Comparison of ENCODE assay signal across 19 cellular contexts in genomic region chr9:94927762-94928158, GRCh38.
DNase-seq lines count a peak whose midpoint lies in the region; ATAC-seq, FAIRE-seq and TF ChIP-seq lines count a peak whose summit lies in the region.
"Had no signal": no experiment of that assay in that cellular context is flagged by ENCODE, and none has a peak within 500 bp of the region (broad histone marks: within the 10 kb centered on the region; RNA-seq: fewer than 3 reads in every experiment).

No MANE protein-coding gene starts in this region.

- H2BK5ac ChIP-seq in IMR-90 (ENCODE audit: low read depth, low read length, poor library complexity, severe bottlenecking) (peak overlapping the region; percentile 49), H1 (ENCODE audit: low read depth, low read length) (no peak overlapping the region)

- 0 out of 2 replicates have a peak overlapping the region, but pooled peaks have one; percentile 21 for H2BK20ac ChIP-seq in IMR-90 (ENCODE audit: low read depth, low read length)
- no peak overlapping the region for H2BK20ac ChIP-seq in H1 (ENCODE audit: low read length)

- no peak overlapping the region for H3K4me2 ChIP-seq in A549
- no peak overlapping the region for H3K4me2 ChIP-seq in IMR-90 (ENCODE audit: low read depth, low read length)
- H3K4me2 ChIP-seq in H1 (ENCODE audit: insufficient read depth in 1 of 2, low read depth in 2 of 2, low read length in 2 of 2) = no peak overlapping the region

- no peak overlapping the region for H2BK12ac ChIP-seq in H1 (ENCODE audit: low read depth, low read length)

- peak overlapping the region; percentile 77 for H3K27ac Mint-ChIP-seq in neural crest cell (ENCODE audit: unreplicated experiment)

- H3K79me1 ChIP-seq in IMR-90 (ENCODE audit: low read depth in 1 of 2, low read length in 2 of 2) (peaks cover 18 to 43% of the 10 kb centered on the region in 2 experiments), H1 (ENCODE audit: low read depth, low read length) (no peaks in the 10 kb centered on the region)

- peak overlapping the region; percentile 53 for H2AK9ac ChIP-seq in IMR-90 (replicated peaks; ENCODE audit: low read depth, low read length, poor library complexity)

- H4K91ac ChIP-seq in IMR-90 (ENCODE audit: insufficient read depth, low read depth, low read length) (peak overlapping the region; percentile 70), H1 (replicated peaks; ENCODE audit: insufficient read length, low read length) (no peak overlapping the region)

- no peak for ATAC-seq in A549
- no peak for ATAC-seq in IMR-90 (ENCODE audit: low read depth)
- no peak for ATAC-seq in HG02970 (IDR thresholded peaks at IDR 0.05; ENCODE audit: low FRiP score, unreplicated experiment)
- ATAC-seq in GM19397 (IDR thresholded peaks at IDR 0.05; ENCODE audit: unreplicated experiment) = no peak
- ATAC-seq: stimulated activated naive CD8-positive, alpha-beta T cell treated with anti-CD3 and anti-CD28 coated beads, Interleukin-15, amount 100 ng/mL, for 72 hours had no signal

- H4K5ac ChIP-seq in IMR-90 (ENCODE audit: low read depth, low read length) (peak overlapping the region; percentile 82), H1 (ENCODE audit: insufficient read length, low read depth, low read length) (no peak overlapping the region)

- peak overlapping the region; percentile 25; the same call in 1 of the 2 replicates for H3K23ac ChIP-seq in IMR-90 (ENCODE audit: low read depth, low read length)
- H3K23ac ChIP-seq in H1 (ENCODE audit: insufficient read length) = no peak overlapping the region

- peaks cover 30% of the 10 kb centered on the region for H3K9me1 ChIP-seq in IMR-90 (ENCODE audit: insufficient read depth, low read length)

- H3K79me2 ChIP-seq in H1 (ENCODE audit: control insufficient read depth in 1 of 2, insufficient read depth in 2 of 2, low read length in 2 of 2) = no peaks in the 10 kb centered on the region; a peak in 1 of 4 replicates

- H3K27me3 ChIP-seq in IMR-90 (ENCODE audit: control insufficient read depth, insufficient read depth, low read length) = no peaks in the 10 kb centered on the region
- no peaks in the 10 kb centered on the region for H3K27me3 ChIP-seq in H1 (replicated peaks in 1 of 4; ENCODE audit: control insufficient read depth in 3 of 4, extremely low read depth in 1 of 4, insufficient read depth in 3 of 4, low read length in 3 of 4)
- H3K27me3 ChIP-seq: adrenal gland, MG63 had no signal

- H3K18ac ChIP-seq in IMR-90 (ENCODE audit: low read depth, low read length) (peak overlapping the region; percentile 69), H1 (ENCODE audit: extremely low read depth, low read length) (no peak overlapping the region)

- H3K9ac ChIP-seq in IMR-90 (ENCODE audit: low read depth, low read length) (no peak overlapping the region), H1 (replicated peaks in 1 of 4; ENCODE audit: extremely low read depth in 1 of 4, low read depth in 3 of 4, low read length in 3 of 4) (no peak overlapping the region)

- POLR2A ChIA-PET in A549 (lab: Yijun Ruan, JAX) = no interaction called here
- POLR2A ChIA-PET in IMR-90 (lab: Charles Lee; ENCODE audit: unreplicated experiment) = no interaction called here
- POLR2A ChIA-PET in H1 (lab: Charles Lee; ENCODE audit: partially characterized antibody) = no interaction called here

- TF ChIP-seq CTCF in A549 (IDR thresholded peaks at IDR 0.05) (no peak), IMR-90 (conservative IDR thresholded peaks at IDR 0.05; ENCODE audit: low read depth, low read length) (no peak), H1 (IDR thresholded peaks at IDR 0.05; ENCODE audit: control extremely low read depth in 1 of 3, insufficient read depth in 1 of 3, low read depth in 1 of 3, low read length in 3 of 3) (no peak), neural crest cell (conservative IDR thresholded peaks at IDR 0.05) (no peak)

- CTCF ChIA-PET in A549 (lab: Yijun Ruan, JAX) = interaction anchor here (0.6 to 1.5 kb wide), 2 partner anchors 46 to 119 kb away, joined by 3 to 5 read pairs; no protein-coding TSS in a partner anchor
- CTCF ChIA-PET in IMR-90 (lab: Yijun Ruan, JAX) = no interaction called here
- CTCF ChIA-PET in H1 (lab: Charles Lee; ENCODE audit: partially characterized antibody) = no interaction called here

- H3K4me3 Mint-ChIP-seq in neural crest cell = no peak overlapping the region
- H3K4me3 Mint-ChIP-seq: CD4-positive, CD25-positive, alpha-beta regulatory T cell; stimulated activated naive CD8-positive, alpha-beta T cell treated with anti-CD3 and anti-CD28 coated beads, Interleukin-15, amount 100 ng/mL, for 72 hours had no signal

- H3K14ac ChIP-seq in IMR-90 (replicated peaks; ENCODE audit: low read depth, low read length) (no peak overlapping the region), H1 (ENCODE audit: insufficient read length) (no peak overlapping the region)

- 93% methylated on average over 8 of the region's 8 CpGs for WGBS in A549 (ENCODE audit: missing lambda C conversion rate)
- WGBS in IMR-90 (ENCODE audit: extremely low coverage in 2 of 2, insufficient read length in 1 of 2), 2 experiments = 95% methylated on average over 7 of the region's 8 CpGs; no CpG with 5 or more reads in 1 of the 2 experiments
- WGBS in H1 (ENCODE audit: extremely low coverage in 1 of 2, insufficient coverage in 1 of 2, insufficient read length in 1 of 2, insufficient replicate concordance in 2 of 2, low coverage in 1 of 2, low lambda C conversion rate in 2 of 2, missing lambda C conversion rate in 1 of 2), 2 experiments = 96% methylated on average over 8 of the region's 8 CpGs; no CpG with 5 or more reads in 1 of the 2 experiments

- H2AK5ac ChIP-seq in IMR-90 (ENCODE audit: low read depth, low read length) = peak overlapping the region; percentile 76; the same call in 1 of the 2 replicates
- H2AK5ac ChIP-seq in H1 (ENCODE audit: low read depth, low read length) = no peak overlapping the region

- H3K36me3 ChIP-seq in IMR-90 (ENCODE audit: control insufficient read depth, insufficient read depth, low read length) = peaks cover 3% of the 10 kb centered on the region; the same call in 1 of the 2 replicates
- no peaks in the 10 kb centered on the region for H3K36me3 ChIP-seq in H1 (ENCODE audit: control insufficient read depth in 2 of 4, insufficient read depth in 4 of 4, low read length in 3 of 4)
- H3K36me3 ChIP-seq: adrenal gland had no signal

- in situ Hi-C loops in IMR-90 (cut with MboI; ENCODE audit: low sequenced_read_pairs) = no loop called here

- H3K27me3 Mint-ChIP-seq in neural crest cell (ENCODE audit: low read depth) = no peaks in the 10 kb centered on the region
- H3K27me3 Mint-ChIP-seq: CD4-positive, CD25-positive, alpha-beta regulatory T cell; stimulated activated naive CD8-positive, alpha-beta T cell treated with anti-CD3 and anti-CD28 coated beads, Interleukin-15, amount 100 ng/mL, for 72 hours had no signal

- H3K36me3 Mint-ChIP-seq in neural crest cell (ENCODE audit: low read depth) = no peaks in the 10 kb centered on the region

- H3K4me1 Mint-ChIP-seq in neural crest cell = peaks cover 38% of the 10 kb centered on the region
- H3K4me1 Mint-ChIP-seq: stimulated activated naive CD8-positive, alpha-beta T cell treated with anti-CD3 and anti-CD28 coated beads, Interleukin-15, amount 100 ng/mL, for 72 hours had no signal

- no peak for FAIRE-seq in A549 (lab: Jason Lieb, UNC)
- no peak for FAIRE-seq in H1 (lab: Jason Lieb, UNC)
- FAIRE-seq: kidney had no signal

- H3K9me3 ChIP-seq in A549 (no peaks in the 10 kb centered on the region), IMR-90 (ENCODE audit: control insufficient read depth, insufficient read depth, low read length) (no peaks in the 10 kb centered on the region), H1 (ENCODE audit: insufficient read depth in 2 of 2, low read depth in 1 of 2, low read length in 1 of 2) (no peaks in the 10 kb centered on the region)
- H3K9me3 ChIP-seq: adrenal gland, MG63 had no signal

- H3K23me2 ChIP-seq in H1 (ENCODE audit: low read depth, low read length) = no peaks in the 10 kb centered on the region

- no TSS peak for BruUV-seq in IMR-90 (replicated peaks; lab: Mats Ljungman, UMichigan)

- H2BK15ac ChIP-seq in IMR-90 (ENCODE audit: low read depth, low read length) (peak overlapping the region; percentile 79; the same call in 2 of the 3 replicates), H1 (ENCODE audit: low read length) (no peak overlapping the region)

- H4K20me1 ChIP-seq in IMR-90 (ENCODE audit: insufficient read depth, low read length) (no peaks in the 10 kb centered on the region), H1 (replicated peaks in 1 of 2; ENCODE audit: control insufficient read depth in 1 of 2, insufficient read depth in 2 of 2, low read length in 2 of 2) (no peaks in the 10 kb centered on the region)

- TF ChIP-seq RAD21 in A549 (conservative IDR thresholded peaks at IDR 0.05 in 1 of 2, IDR thresholded peaks at IDR 0.05 in 1 of 2) (no peak), IMR-90 (IDR thresholded peaks at IDR 0.05; ENCODE audit: low read length) (no peak), H1 (IDR thresholded peaks at IDR 0.05 in 1 of 2, conservative IDR thresholded peaks at IDR 0.05 in 1 of 2; ENCODE audit: low read depth in 2 of 2, low read length in 2 of 2) (no peak)

- H3K9me3 Mint-ChIP-seq in neural crest cell = no peaks in the 10 kb centered on the region
- H3K9me3 Mint-ChIP-seq: CD4-positive, CD25-positive, alpha-beta regulatory T cell; stimulated activated naive CD8-positive, alpha-beta T cell treated with anti-CD3 and anti-CD28 coated beads, Interleukin-15, amount 100 ng/mL, for 72 hours had no signal

- dilution Hi-C loops in IMR-90 (cut with HindIII; ENCODE audit: low sequenced_read_pairs, unreplicated experiment) = no loop called here

- TF ChIP-seq EP300 in A549 (IDR thresholded peaks at IDR 0.05) (no peak), H1 (IDR thresholded peaks at IDR 0.05; ENCODE audit: borderline replicate concordance in 1 of 2, low read depth in 2 of 2, low read length in 2 of 2) (no peak)

- H3K4me3 ChIP-seq in A549 (no peak overlapping the region), IMR-90 (ENCODE audit: insufficient read depth, low read depth, low read length) (no peak overlapping the region), H1 (ENCODE audit: extremely low read depth in 1 of 4, insufficient read depth in 2 of 4, low read depth in 3 of 4, low read length in 4 of 4) (no peak overlapping the region)
- H3K4me3 ChIP-seq: adrenal gland, MG63 had no signal

- no peak for DNase-seq in A549 (ENCODE audit: low read depth in 1 of 2, low spot score in 1 of 2)
- no peak for DNase-seq in IMR-90
- DNase-seq in H1 (ENCODE audit: low read depth in 1 of 2, low spot score in 2 of 2) = no peak
- DNase-seq in neural crest cell (ENCODE audit: low read depth, low spot score) = no peak
- no peak for DNase-seq in activated gamma-delta T cell treated with Interleukin-2 at 50 U/mL for 16 hours
- DNase-seq in A172 (ENCODE audit: low spot score) = no peak
- DNase-seq: activated CD4-positive, alpha-beta T cell treated with anti-CD3 and anti-CD28 coated beads for 1 hour; activated T-cell treated with anti-CD3 and anti-CD28 coated beads, Interleukin-2, amount 50 U/mL, for 1 hour; CD4-positive, CD25-positive, alpha-beta regulatory T cell; DMS 273 treated with DMSO at 0.1 percent for 48 hours; kidney; MG63; NCI-H1417 treated with DMSO at 0.1 percent for 48 hours; NCI-H510A treated with DMSO at 0.1 percent for 48 hours; occipital lobe; stimulated activated naive CD8-positive, alpha-beta T cell treated with anti-CD3 and anti-CD28 coated beads, Interleukin-15, amount 100 ng/mL, for 72 hours had no signal

- intact Hi-C loops in IMR-90 (cut with micrococcal nuclease) = no loop called here

- H2AFZ ChIP-seq in IMR-90 (replicated peaks; ENCODE audit: low read length, poor library complexity) (no peak overlapping the region), H1 (ENCODE audit: low read length) (no peak overlapping the region)

- H4K8ac ChIP-seq in IMR-90 (ENCODE audit: low read depth in 2 of 2, low read length in 2 of 2) (peak overlapping the region in 1 of 2 experiments; percentile 64; a peak in 1 of 4 replicates), H1 (ENCODE audit: extremely low read depth, insufficient read depth, low read length) (peak overlapping the region; percentile 51; the same call in 1 of the 2 replicates)

- H2BK120ac ChIP-seq in IMR-90 (ENCODE audit: low read depth, low read length) (peak overlapping the region; percentile 83), H1 (replicated peaks; ENCODE audit: low read depth, low read length) (no peak overlapping the region)

- H3K4me1 ChIP-seq in A549 (peaks cover 59% of the 10 kb centered on the region), IMR-90 (ENCODE audit: control insufficient read depth, insufficient read depth, low read length) (peaks cover 19% of the 10 kb centered on the region), H1 (replicated peaks in 1 of 4; ENCODE audit: control insufficient read depth in 3 of 4, insufficient read depth in 4 of 4, low read length in 3 of 4) (peaks cover 0 to 3% (median 1%) of the 10 kb centered on the region in 4 experiments; a peak in 4 of 7 replicates)

- H3K56ac ChIP-seq in IMR-90 (ENCODE audit: extremely low read depth, insufficient read depth, low read length) = no peak overlapping the region
- no peak overlapping the region for H3K56ac ChIP-seq in H1 (replicated peaks; ENCODE audit: insufficient read length, low read depth, low read length)

- TF ChIP-seq POLR2A in A549 (IDR thresholded peaks at IDR 0.05; ENCODE audit: low read length) (no peak), IMR-90 (IDR thresholded peaks at IDR 0.05; ENCODE audit: low read depth, low read length) (no peak), H1 (IDR thresholded peaks at IDR 0.05; ENCODE audit: control extremely low read depth in 1 of 2, low read depth in 2 of 2, low read length in 2 of 2) (no peak)

- H3K27ac ChIP-seq in A549 = peak overlapping the region; percentile 21 to 97; a peak in 4 of 6 replicates
- no peak overlapping the region for H3K27ac ChIP-seq in IMR-90 (ENCODE audit: insufficient read depth, low read length)
- H3K27ac ChIP-seq in H1 (ENCODE audit: low read depth, low read length) = no peak overlapping the region
- H3K27ac ChIP-seq: adrenal gland had no signal

- H3K4ac ChIP-seq in IMR-90 (ENCODE audit: low read depth, low read length) (peak overlapping the region; percentile 76), H1 (replicated peaks; ENCODE audit: insufficient read length, low read depth, low read length) (no peak overlapping the region)

Comparison
In these comparisons a context has a peak if more than half of its experiments do, and no peak if none do; other contexts are left out.
1. H3K27ac ChIP-seq: peak in A549 (2 of 2); none in IMR-90 (single experiment) and H1 (single experiment).